Comparison of ENCODE assay signal across 1 cellular context in the genomic region with DNA sequence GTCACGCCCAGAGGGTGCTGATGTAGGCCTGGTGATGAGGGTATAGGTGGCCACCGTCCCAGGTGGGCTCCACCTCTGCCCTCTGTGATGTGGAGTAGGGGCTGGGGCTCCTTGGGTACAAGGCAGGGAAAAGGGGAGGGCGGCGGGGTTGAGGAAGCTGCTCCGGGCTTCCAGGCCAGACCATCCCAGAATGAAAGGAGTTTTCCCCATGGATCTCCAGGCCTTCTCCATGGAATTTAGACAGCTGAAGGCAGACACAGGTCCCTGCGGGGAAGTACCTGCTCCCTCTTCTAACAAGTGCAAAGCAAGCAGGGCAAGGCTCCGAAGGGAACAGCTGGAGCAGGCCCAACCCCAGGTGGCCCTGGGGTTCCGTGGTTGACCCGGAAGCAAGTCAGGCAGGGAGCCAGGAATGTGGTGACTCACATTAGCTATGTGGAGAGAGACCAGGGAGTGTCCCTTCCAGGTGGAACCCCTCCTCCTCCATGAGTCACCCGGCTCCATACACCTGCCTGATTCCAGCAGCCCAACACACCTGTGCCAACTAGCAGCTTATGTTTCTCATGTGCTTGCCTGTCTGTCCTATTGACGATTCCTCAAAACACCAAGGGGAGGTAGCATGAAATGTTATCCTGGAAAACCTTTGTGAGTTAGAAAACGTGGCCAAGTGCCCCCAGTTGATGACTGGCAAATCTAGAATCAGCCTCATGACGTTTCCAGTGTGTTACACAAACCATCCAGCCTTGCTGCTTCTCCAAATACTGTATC.
A peak's percentile ranks its signal among the peaks of the same experiment; 100 is the strongest.
TF ChIP-seq lines count a peak whose summit lies in the region.

No MANE protein-coding gene starts in this region.

TF ChIP-seq in GM12878, 131 proteins besides CTCF, POLR2A, EP300 and RAD21 (continued from another document):
- TF ChIP-seq, protein P1, sequence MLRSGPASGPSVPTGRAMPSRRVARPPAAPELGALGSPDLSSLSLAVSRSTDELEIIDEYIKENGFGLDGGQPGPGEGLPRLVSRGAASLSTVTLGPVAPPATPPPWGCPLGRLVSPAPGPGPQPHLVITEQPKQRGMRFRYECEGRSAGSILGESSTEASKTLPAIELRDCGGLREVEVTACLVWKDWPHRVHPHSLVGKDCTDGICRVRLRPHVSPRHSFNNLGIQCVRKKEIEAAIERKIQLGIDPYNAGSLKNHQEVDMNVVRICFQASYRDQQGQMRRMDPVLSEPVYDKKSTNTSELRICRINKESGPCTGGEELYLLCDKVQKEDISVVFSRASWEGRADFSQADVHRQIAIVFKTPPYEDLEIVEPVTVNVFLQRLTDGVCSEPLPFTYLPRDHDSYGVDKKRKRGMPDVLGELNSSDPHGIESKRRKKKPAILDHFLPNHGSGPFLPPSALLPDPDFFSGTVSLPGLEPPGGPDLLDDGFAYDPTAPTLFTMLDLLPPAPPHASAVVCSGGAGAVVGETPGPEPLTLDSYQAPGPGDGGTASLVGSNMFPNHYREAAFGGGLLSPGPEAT (IDR thresholded peaks at IDR 0.05; ENCODE audit: low read depth): peak; percentile 34
TF ChIP-seq in GM12878: peak in this region for 14.
